13 cellular contexts compared by ENCODE assay signal in genomic region chr11:101003468-101003867, GRCh38.
DNase-seq lines count a peak whose midpoint lies in the region; ATAC-seq, FAIRE-seq and TF ChIP-seq lines count a peak whose summit lies in the region.
"Had no signal": no experiment of that assay in that cellular context is flagged by ENCODE, and none has a peak within 500 bp of the region (broad histone marks: within the 10 kb centered on the region; RNA-seq: fewer than 3 reads in every experiment).

No MANE protein-coding gene starts in this region.

- TF ChIP-seq RAD21 in A549 (conservative IDR thresholded peaks at IDR 0.05 in 1 of 2, IDR thresholded peaks at IDR 0.05 in 1 of 2), result no peak

- no peak overlapping the region for H3K4me2 ChIP-seq in A549
- H3K4me2 ChIP-seq: BLaER1 treated with 17β-estradiol and CSF1 and Interleukin-3, amounts not matched to agents 10 nM and 100 nM had no signal

- H3K27ac ChIP-seq in A549, result no peak overlapping the region
- no peak overlapping the region for H3K27ac ChIP-seq in Panc1 (ENCODE audit: low read length)
- no peak overlapping the region for H3K27ac ChIP-seq in testis
- H3K27ac ChIP-seq: BLaER1 treated with 17β-estradiol and CSF1 and Interleukin-3, amounts not matched to agents 10 nM and 100 nM had no signal

- H3K36me3 ChIP-seq in Panc1 (ENCODE audit: control insufficient read depth, insufficient read depth, low read length), result no peaks in the 10 kb centered on the region
- no peaks in the 10 kb centered on the region for H3K36me3 ChIP-seq in testis (ENCODE audit: low read depth, missing control alignments)
- H3K36me3 ChIP-seq: BLaER1 treated with 17β-estradiol and CSF1 and Interleukin-3, amounts not matched to agents 10 nM and 100 nM had no signal

- no peak for FAIRE-seq in A549 (lab: Jason Lieb, UNC)
- FAIRE-seq: colon had no signal

- TF ChIP-seq CTCF in A549 (IDR thresholded peaks at IDR 0.05) (no peak), Panc1 (IDR thresholded peaks at IDR 0.05) (peak; percentile 65), testis (IDR thresholded peaks at IDR 0.05) (no peak)

- TF ChIP-seq EP300 in A549 (IDR thresholded peaks at IDR 0.05), result no peak

- 42% methylated on average over 4 of the region's 4 CpGs for WGBS in A549 (ENCODE audit: missing lambda C conversion rate)
- WGBS in testis, 2 donors, result 91 to 94% methylated on average over 4 of the region's 4 CpGs

- H3K27me3 ChIP-seq in Panc1 (ENCODE audit: control insufficient read depth, insufficient read depth, low read length), result peaks cover 7% of the 10 kb centered on the region
- H3K27me3 ChIP-seq in testis, result no peaks in the 10 kb centered on the region
- H3K27me3 ChIP-seq: BLaER1 treated with 17β-estradiol and CSF1 and Interleukin-3, amounts not matched to agents 10 nM and 100 nM had no signal

- in situ Hi-C loops in Panc1 (cut with HindIII; ENCODE audit: low pct_unique_long_range_greater_than_20kb, low sequenced_read_pairs), result no loop called here

- intact Hi-C loops in Panc1 (cut with micrococcal nuclease; ENCODE audit: unreplicated experiment), result no loop called here
- intact Hi-C loops in testis (cut with DNase I; ENCODE audit: low total_unique reads), result no loop called here

- DNase-seq in A549 (ENCODE audit: low read depth in 1 of 2, low spot score in 1 of 2) (peak; percentile 1 to 11), Panc1 (ENCODE audit: low read depth, low spot score) (no peak), middle frontal gyrus (ENCODE audit: extremely low spot score, low spot score) (no peak), testis (no peak)
- no peak for DNase-seq in activated CD4-positive, alpha-beta T cell treated with anti-CD3 and anti-CD28 coated beads for 4 hours
- DNase-seq: NCI-H2107, nucleus accumbens had no signal

- TF ChIP-seq POLR2A in A549 (IDR thresholded peaks at IDR 0.05; ENCODE audit: low read length) (no peak), testis (IDR thresholded peaks at IDR 0.05) (no peak)

- H3K4me1 ChIP-seq in A549 (no peaks in the 10 kb centered on the region), Panc1 (ENCODE audit: control insufficient read depth, insufficient read depth, low read length) (no peaks in the 10 kb centered on the region), testis (no peaks in the 10 kb centered on the region)
- H3K4me1 ChIP-seq: BLaER1 treated with 17β-estradiol and CSF1 and Interleukin-3, amounts not matched to agents 10 nM and 100 nM had no signal

- POLR2A ChIA-PET in A549 (lab: Yijun Ruan, JAX) (no interaction called here), Panc1 (lab: Charles Lee) (no interaction called here)

- H3K4me3 ChIP-seq in A549 (no peak overlapping the region), Panc1 (ENCODE audit: low read depth in 2 of 2, low read length in 2 of 2) (no peak overlapping the region), testis (no peak overlapping the region)
- H3K4me3 ChIP-seq: BLaER1 treated with 17β-estradiol and CSF1 and Interleukin-3, amounts not matched to agents 10 nM and 100 nM had no signal

- CTCF ChIA-PET in A549 (lab: Yijun Ruan, JAX) (no interaction called here), Panc1 (lab: Charles Lee) (interaction anchor here (0.7 kb wide), 1 partner anchor 141 kb away, joined by 4 read pairs; no protein-coding TSS in a partner anchor)

- ATAC-seq in A549 (peak; percentile 62 to 72; a peak in 4 of 6 replicates), GM18520 (IDR thresholded peaks at IDR 0.05; ENCODE audit: unreplicated experiment) (peak; percentile 62), HG02938 (IDR thresholded peaks at IDR 0.05; ENCODE audit: unreplicated experiment) (peak; percentile 64), Panc1 (peak; percentile 72), HG03565 (IDR thresholded peaks at IDR 0.05; ENCODE audit: unreplicated experiment) (no peak)
- ATAC-seq: activated T-helper 17 cell treated with anti-CD3 and anti-CD28 coated beads, Interleukin-2, amount 50 U/mL, for 72 hours had no signal

- BruUV-seq in Panc1 (replicated peaks; lab: Mats Ljungman, UMichigan), result no TSS peak

- H3K9me3 ChIP-seq in A549, result no peaks in the 10 kb centered on the region
- no peaks in the 10 kb centered on the region for H3K9me3 ChIP-seq in Panc1 (ENCODE audit: control insufficient read depth, insufficient read depth, low read depth, low read length)
- no peaks in the 10 kb centered on the region for H3K9me3 ChIP-seq in testis
- H3K9me3 ChIP-seq: BLaER1 treated with 17β-estradiol and CSF1 and Interleukin-3, amounts not matched to agents 10 nM and 100 nM had no signal

TF ChIP-seq in A549, 52 proteins besides CTCF, POLR2A, EP300 and RAD21:
- no peak for TF ChIP-seq CBX8 (IDR thresholded peaks at IDR 0.05)
- TF ChIP-seq USF2 (IDR thresholded peaks at IDR 0.05), result no peak
- TF ChIP-seq CEBPB (IDR thresholded peaks at IDR 0.05), result no peak
- TF ChIP-seq PHF8 (IDR thresholded peaks at IDR 0.05; ENCODE audit: borderline replicate concordance, low read depth), result no peak
- TF ChIP-seq MAX (IDR thresholded peaks at IDR 0.05), result no peak
- TF ChIP-seq GATA3 (IDR thresholded peaks at IDR 0.05; ENCODE audit: borderline replicate concordance), result no peak
- no peak for TF ChIP-seq EHF (CRISPR knock-in tag; IDR thresholded peaks at IDR 0.05)
- TF ChIP-seq POLR2AphosphoS2 (conservative IDR thresholded peaks at IDR 0.05; ENCODE audit: low read length), result no peak
- no peak for TF ChIP-seq SREBF2 (IDR thresholded peaks at IDR 0.05)
- TF ChIP-seq CBX2 (IDR thresholded peaks at IDR 0.05; ENCODE audit: borderline replicate concordance, low read depth), result no peak
- no peak for TF ChIP-seq HEYL (CRISPR knock-in tag; IDR thresholded peaks at IDR 0.05)
- TF ChIP-seq NPAS2 (CRISPR knock-in tag; IDR thresholded peaks at IDR 0.05; ENCODE audit: borderline replicate concordance), result no peak
- no peak for TF ChIP-seq ZC3H11A (IDR thresholded peaks at IDR 0.05)

Comparison
In these comparisons a context has a peak if more than half of its experiments do, and no peak if none do; other contexts are left out.
1. DNase-seq: peak in A549 (2 of 2); none in Panc1 (single experiment), activated CD4-positive, alpha-beta T cell treated with anti-CD3 and anti-CD28 coated beads for 4 hours (0 of 2), middle frontal gyrus (single experiment) and testis (single experiment).